ENCODE assay signal across 27 cellular contexts in the genomic region with DNA sequence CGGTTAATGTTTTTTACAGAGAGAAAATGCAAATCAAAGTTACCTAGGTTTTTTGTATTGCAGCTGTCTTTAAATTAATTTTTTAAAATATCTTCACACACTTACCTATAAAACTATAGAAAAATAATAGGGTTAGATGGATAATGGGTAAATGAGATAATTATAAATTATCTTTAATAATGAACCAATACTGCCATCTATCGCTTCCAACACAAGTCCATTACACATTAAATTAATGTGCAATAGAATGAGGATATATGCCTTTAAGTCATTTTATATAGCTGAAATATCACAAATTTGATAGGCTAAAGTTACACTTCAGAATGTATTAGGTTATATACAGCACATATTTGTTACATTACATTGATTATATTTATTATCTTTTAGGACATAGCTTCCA.
"Had no signal": no experiment of that assay in that cellular context is flagged by ENCODE, and none has a peak within 500 bp of the region (broad histone marks: within the 10 kb centered on the region; RNA-seq: fewer than 3 reads in every experiment).

No MANE protein-coding gene starts in this region.

- H3K27me3 Mint-ChIP-seq: activated CD4-positive, alpha-beta T cell treated with anti-CD3 and anti-CD28 coated beads, Interleukin-2, amount 10 ng/mL, durations not matched to agents 7 days and 5 days; activated CD8-positive, alpha-beta memory T cell treated with anti-CD3 and anti-CD28 coated beads, Interleukin-2, amount 10 ng/mL, durations not matched to agents 7 days and 5 days; activated CD8-positive, alpha-beta T cell treated with anti-CD3 and anti-CD28 coated beads for 36 hours; activated naive CD4-positive, alpha-beta T cell treated with anti-CD3 and anti-CD28 coated beads, Interleukin-2, amount 50 U/mL, for 24 hours; dendritic cell treated with granulocyte-macrophage colony-stimulating factor and Interleukin-4, amounts not matched to agents 40 ng/mL and 50 ng/mL, for 4 days; stimulated activated naive B cell treated with anti-CD40 and anti-IgM and Interleukin-4, amounts not matched to agents 10 μg/mL and 1 μg/mL and 100 μg/mL, for 72 hours had no signal

- H3K9me3 Mint-ChIP-seq: activated CD4-positive, alpha-beta T cell treated with anti-CD3 and anti-CD28 coated beads, Interleukin-2, amount 10 ng/mL, durations not matched to agents 7 days and 5 days; activated naive CD4-positive, alpha-beta T cell treated with anti-CD3 and anti-CD28 coated beads, Interleukin-2, amount 50 U/mL, for 24 hours; dendritic cell treated with granulocyte-macrophage colony-stimulating factor and Interleukin-4, amounts not matched to agents 40 ng/mL and 50 ng/mL, for 4 days; stimulated activated naive B cell treated with anti-CD40 and anti-IgM and Interleukin-4, amounts not matched to agents 10 μg/mL and 1 μg/mL and 100 μg/mL, for 72 hours had no signal

- DNase-seq: activated CD4-positive, alpha-beta T cell treated with anti-CD3 and anti-CD28 coated beads, Interleukin-2, amount 10 ng/mL, durations not matched to agents 7 days and 5 days; activated CD8-positive, alpha-beta memory T cell treated with anti-CD3 and anti-CD28 coated beads, Interleukin-2, amount 10 ng/mL, durations not matched to agents 7 days and 5 days; activated CD8-positive, alpha-beta T cell treated with anti-CD3 and anti-CD28 coated beads for 36 hours; activated effector memory CD4-positive, alpha-beta T cell treated with anti-CD3 and anti-CD28 coated beads, Interleukin-2, amount 50 U/mL, for 16 hours; activated T-cell treated with anti-CD3 and anti-CD28 coated beads for 4 hours; anterior cingulate cortex; body of pancreas; effector memory CD4-positive, alpha-beta T cell; gastrocnemius medialis; hippocampal formation; kidney glomerular epithelial cell; left ventricle myocardium superior; midbrain; natural killer cell; ovary; stimulated activated CD4-positive, alpha-beta T cell treated with anti-CD3 and anti-CD28 coated beads, Interleukin-2, amount 100 ng/mL, for 48 hours; stimulated activated CD8-positive, alpha-beta memory T cell treated with anti-CD3 and anti-CD28 coated beads, Interleukin-4, amount 100 ng/mL, for 48 hours; stimulated activated naive B cell treated with anti-CD40 and anti-IgM and Interleukin-4, amounts not matched to agents 10 μg/mL and 1 μg/mL and 100 μg/mL, for 72 hours; T-helper 9 cell; testis; trophoblast cell; uterus had no signal

- H3K27ac Mint-ChIP-seq: activated CD4-positive, alpha-beta T cell treated with anti-CD3 and anti-CD28 coated beads, Interleukin-2, amount 10 ng/mL, durations not matched to agents 7 days and 5 days; activated CD8-positive, alpha-beta memory T cell treated with anti-CD3 and anti-CD28 coated beads, Interleukin-2, amount 10 ng/mL, durations not matched to agents 7 days and 5 days; activated CD8-positive, alpha-beta T cell treated with anti-CD3 and anti-CD28 coated beads for 36 hours; activated naive CD4-positive, alpha-beta T cell treated with anti-CD3 and anti-CD28 coated beads, Interleukin-2, amount 50 U/mL, for 24 hours; dendritic cell treated with granulocyte-macrophage colony-stimulating factor and Interleukin-4, amounts not matched to agents 40 ng/mL and 50 ng/mL, for 4 days; natural killer cell; stimulated activated naive B cell treated with anti-CD40 and anti-IgM and Interleukin-4, amounts not matched to agents 10 μg/mL and 1 μg/mL and 100 μg/mL, for 72 hours had no signal

- H3K27ac ChIP-seq: body of pancreas, cardiac muscle cell, esophagus muscularis mucosa, gastrocnemius medialis, ovary, prostate gland, testis, uterus had no signal

- H3K36me3 ChIP-seq: cardiac muscle cell, esophagus muscularis mucosa, gastrocnemius medialis, ovary, prostate gland, uterus had no signal

- H3K4me1 Mint-ChIP-seq: activated CD4-positive, alpha-beta T cell treated with anti-CD3 and anti-CD28 coated beads, Interleukin-2, amount 10 ng/mL, durations not matched to agents 7 days and 5 days; activated CD8-positive, alpha-beta memory T cell treated with anti-CD3 and anti-CD28 coated beads, Interleukin-2, amount 10 ng/mL, durations not matched to agents 7 days and 5 days; activated naive CD4-positive, alpha-beta T cell treated with anti-CD3 and anti-CD28 coated beads, Interleukin-2, amount 50 U/mL, for 24 hours; natural killer cell; stimulated activated naive B cell treated with anti-CD40 and anti-IgM and Interleukin-4, amounts not matched to agents 10 μg/mL and 1 μg/mL and 100 μg/mL, for 72 hours had no signal

- H3K4me3 Mint-ChIP-seq: activated CD4-positive, alpha-beta T cell treated with anti-CD3 and anti-CD28 coated beads, Interleukin-2, amount 10 ng/mL, durations not matched to agents 7 days and 5 days; activated CD8-positive, alpha-beta memory T cell treated with anti-CD3 and anti-CD28 coated beads, Interleukin-2, amount 10 ng/mL, durations not matched to agents 7 days and 5 days; activated CD8-positive, alpha-beta T cell treated with anti-CD3 and anti-CD28 coated beads for 36 hours; activated naive CD4-positive, alpha-beta T cell treated with anti-CD3 and anti-CD28 coated beads, Interleukin-2, amount 50 U/mL, for 24 hours; dendritic cell treated with granulocyte-macrophage colony-stimulating factor and Interleukin-4, amounts not matched to agents 40 ng/mL and 50 ng/mL, for 4 days; natural killer cell; stimulated activated naive B cell treated with anti-CD40 and anti-IgM and Interleukin-4, amounts not matched to agents 10 μg/mL and 1 μg/mL and 100 μg/mL, for 72 hours had no signal

- H3K36me3 Mint-ChIP-seq: activated CD8-positive, alpha-beta memory T cell treated with anti-CD3 and anti-CD28 coated beads, Interleukin-2, amount 10 ng/mL, durations not matched to agents 7 days and 5 days; activated naive CD4-positive, alpha-beta T cell treated with anti-CD3 and anti-CD28 coated beads, Interleukin-2, amount 50 U/mL, for 24 hours; natural killer cell; stimulated activated naive B cell treated with anti-CD40 and anti-IgM and Interleukin-4, amounts not matched to agents 10 μg/mL and 1 μg/mL and 100 μg/mL, for 72 hours had no signal

- H3K4me3 ChIP-seq: body of pancreas, cardiac muscle cell, esophagus muscularis mucosa, gastrocnemius medialis, ovary, prostate gland, testis, uterus had no signal

- H3K4me1 ChIP-seq: body of pancreas, esophagus muscularis mucosa, gastrocnemius medialis, prostate gland, testis, uterus had no signal

- H3K9me3 ChIP-seq: body of pancreas, esophagus muscularis mucosa, gastrocnemius medialis, ovary, prostate gland, testis, uterus had no signal

- H3K27me3 ChIP-seq: body of pancreas, cardiac muscle cell, esophagus muscularis mucosa, gastrocnemius medialis, ovary, testis, uterus had no signal

- ATAC-seq: activated CD8-positive, alpha-beta memory T cell treated with anti-CD3 and anti-CD28 coated beads, Interleukin-2, amount 10 ng/mL, durations not matched to agents 7 days and 5 days; activated CD8-positive, alpha-beta T cell treated with anti-CD3 and anti-CD28 coated beads for 36 hours; body of pancreas; gastrocnemius medialis; left ventricle myocardium superior; natural killer cell; stimulated activated naive B cell treated with anti-CD40 and anti-IgM and Interleukin-4, amounts not matched to agents 10 μg/mL and 1 μg/mL and 100 μg/mL, for 72 hours had no signal
